Comparison of ENCODE assay signal across 11 cellular contexts in genomic region chr1:84988588-84988987, GRCh38. TPM values are rescaled to one million over a fixed set of nuclear protein-coding genes. Genes with fewer than 3 reads are reported as not detected.
DNase-seq lines count a peak whose midpoint lies in the region; ATAC-seq and TF ChIP-seq lines count a peak whose summit lies in the region.
"Had no signal": no experiment of that assay in that cellular context is flagged by ENCODE, and none has a peak within 500 bp of the region (broad histone marks: within the 10 kb centered on the region; RNA-seq: fewer than 3 reads in every experiment).

No MANE protein-coding gene starts in this region.

- ATAC-seq in GM19372 (IDR thresholded peaks at IDR 0.05; ENCODE audit: low read depth, unreplicated experiment) (peak; percentile 58), HG02981 (IDR thresholded peaks at IDR 0.05; ENCODE audit: unreplicated experiment) (peak; percentile 48), T-helper 17 cell (peak; percentile 59), aorta (ENCODE audit: low FRiP score) (no peak)

- H3K36me3 Mint-ChIP-seq in T-helper 17 cell (ENCODE audit: low read depth), result peaks cover 9% of the 10 kb centered on the region

- DNase-seq in GM12865 (ENCODE audit: low read depth), result peak; percentile 81
- no peak for DNase-seq in T-helper 17 cell
- no peak for DNase-seq in ascending aorta (ENCODE audit: low spot score in 2 of 2)
- no peak for DNase-seq in aorta
- no peak for DNase-seq in stimulated activated CD4-positive, alpha-beta T cell treated with anti-CD3 and anti-CD28 coated beads, Interleukin-12 subunit alpha, Interleukin-12 subunit beta, amount 100 ng/mL, for 4 hours
- DNase-seq in NOMO-1 treated with DMSO at 0.1 percent for 48 hours (lab: John Stamatoyannopoulos, UW; ENCODE audit: unreplicated experiment), result no peak
- DNase-seq: OCI-M1 had no signal

- TF ChIP-seq CTCF in GM12865 (IDR thresholded peaks at IDR 0.05; ENCODE audit: insufficient read depth, low read depth, low read length, missing control alignments) (no peak), ascending aorta (IDR thresholded peaks at IDR 0.05) (no peak)

- H3K4me3 ChIP-seq in GM12865 (ENCODE audit: low read depth, low read length) (peak overlapping the region; percentile 28), ascending aorta (no peak overlapping the region), aorta (ENCODE audit: low read length in 2 of 2) (no peak overlapping the region)

- H3K27ac Mint-ChIP-seq in T-helper 17 cell, result peak overlapping the region; percentile 86

- peaks cover 35% of the 10 kb centered on the region for H3K27me3 Mint-ChIP-seq in T-helper 17 cell

- intact Hi-C loops in ascending aorta (cut with DNase I), result no loop called here
- intact Hi-C loops in aorta (cut with DNase I), result no loop called here

- H3K4me1 ChIP-seq in ascending aorta, result no peaks in the 10 kb centered on the region
- H3K4me1 ChIP-seq in aorta (ENCODE audit: control insufficient read depth in 1 of 2, insufficient read depth in 2 of 2, low read length in 2 of 2), result no peaks in the 10 kb centered on the region

- H3K4me3 Mint-ChIP-seq in T-helper 17 cell, result peak overlapping the region; percentile 55

- WGBS in aorta, 2 donors, result 81% methylated on average over 2 of the region's 2 CpGs

- H3K36me3 ChIP-seq in ascending aorta (no peaks in the 10 kb centered on the region), aorta (ENCODE audit: control insufficient read depth in 1 of 2, insufficient read depth in 2 of 2, low read length in 1 of 2) (no peaks in the 10 kb centered on the region)

- no peaks in the 10 kb centered on the region for H3K9me3 ChIP-seq in T-helper 17 cell (ENCODE audit: control insufficient read depth, low read length, poor library complexity, severe bottlenecking)
- no peaks in the 10 kb centered on the region for H3K9me3 ChIP-seq in ascending aorta
- H3K9me3 ChIP-seq in aorta (ENCODE audit: control insufficient read depth, low read length), result no peaks in the 10 kb centered on the region

- H3K4me1 Mint-ChIP-seq in T-helper 17 cell, result peaks cover 22% of the 10 kb centered on the region

- H3K27me3 ChIP-seq in ascending aorta (no peaks in the 10 kb centered on the region), aorta (ENCODE audit: control insufficient read depth in 1 of 2, insufficient read depth in 2 of 2, low read length in 1 of 2) (no peaks in the 10 kb centered on the region)

- no peak overlapping the region for H3K27ac ChIP-seq in ascending aorta
- no peak overlapping the region for H3K27ac ChIP-seq in aorta (ENCODE audit: low read depth in 1 of 2, low read length in 2 of 2)

RNA-seq across cellular contexts. Expression of gene MCOLN2, which starts 8.3 kb away (rescaled TPM):
- total RNA-seq in T-helper 17 cell (10 to 100 TPM; 19.3 to 26.7 TPM), ascending aorta (not detected), aorta (1 to 10 TPM; 1.1 to 3.9 TPM)
- polyA plus RNA-seq in aorta, result 1 to 10 TPM; 1.0 to 3.3 TPM
- total RNA-seq: endothelial cell of umbilical vein, temporal lobe had no signal
- polyA plus RNA-seq: endothelial cell of umbilical vein had no signal

RNA-seq across cellular contexts. Expression of gene MCOLN3, which starts 59.7 kb away (rescaled TPM):
- total RNA-seq in T-helper 17 cell, result 1 to 10 TPM; 3.2 to 5.1 TPM
- 0.32 TPM for total RNA-seq in ascending aorta
- 1 to 10 TPM; 1.3 to 7.8 TPM for total RNA-seq in aorta
- 1 to 10 TPM in 1 of 2 donors, under 1 TPM in 1; 0.25 to 3.7 TPM for polyA plus RNA-seq in aorta
- total RNA-seq: endothelial cell of umbilical vein, temporal lobe had no signal

Comparison
In these comparisons a context has a peak if more than half of its experiments do, and no peak if none do; other contexts are left out.
1. RNA of gene MCOLN2, which starts 8.3 kb away (total RNA-seq): 19.3 to 26.7 TPM in T-helper 17 cell; 1.1 to 3.9 TPM in aorta and not detected in ascending aorta (single experiment); every median in the first group is over 4 times any median in the second.